ENCODE assay signal across 7 cellular contexts in genomic region chr1:1892079-1892762, GRCh38. TPM values are rescaled to one million over a fixed set of nuclear protein-coding genes. Genes with fewer than 3 reads are reported as not detected.
A peak's percentile ranks its signal among the peaks of the same experiment; 100 is the strongest.
DNase-seq lines count a peak whose midpoint lies in the region; ATAC-seq and TF ChIP-seq lines count a peak whose summit lies in the region.

No MANE protein-coding gene starts in this region.

- H3K14ac ChIP-seq in IMR-90 (replicated peaks; ENCODE audit: low read depth, low read length), result peak overlapping the region; percentile 22

- peak overlapping the region; percentile 92 for H3K27ac ChIP-seq in IMR-90 (ENCODE audit: insufficient read depth, low read length)
- peak overlapping the region; percentile 94 to 100 (median 96) for H3K27ac ChIP-seq in stomach

- H3K4me3 ChIP-seq in IMR-90 (ENCODE audit: insufficient read depth, low read depth, low read length) (peak overlapping the region; percentile 92), iPS-15b (ENCODE audit: low read depth, low read length) (peak overlapping the region; percentile 56), stomach (peak overlapping the region; percentile 77 to 94 (median 86))

- no peak overlapping the region for H2BK15ac ChIP-seq in IMR-90 (ENCODE audit: low read depth, low read length)

- peak overlapping the region; percentile 91 for H2AK9ac ChIP-seq in IMR-90 (replicated peaks; ENCODE audit: low read depth, low read length, poor library complexity)

- POLR2A ChIA-PET in IMR-90 (lab: Charles Lee; ENCODE audit: unreplicated experiment), result interaction anchor here (0.6 kb wide), 1 partner anchor 13 kb away, joined by 4 read pairs; no protein-coding TSS in a partner anchor

- H3K27me3 ChIP-seq in IMR-90 (ENCODE audit: control insufficient read depth, insufficient read depth, low read length), result no peaks in the 10 kb centered on the region
- H3K27me3 ChIP-seq in iPS-15b (ENCODE audit: control insufficient read depth, insufficient read depth, low read length), result no peaks in the 10 kb centered on the region
- H3K27me3 ChIP-seq in stomach, result peaks cover 0 to 23% (median 4%) of the 10 kb centered on the region in 3 donors

- peak overlapping the region; percentile 87 for H4K91ac ChIP-seq in IMR-90 (ENCODE audit: insufficient read depth, low read depth, low read length)

- no peak for ATAC-seq in IMR-90 (ENCODE audit: low read depth)

- CTCF ChIA-PET in IMR-90 (lab: Yijun Ruan, JAX), result interaction anchor here (1.6 kb wide), 1 partner anchor 14 kb away, joined by 6 read pairs; no protein-coding TSS in a partner anchor
- CTCF ChIA-PET in activated naive CD4-positive, alpha-beta T cell treated with anti-CD3 and anti-CD28 coated beads, Interleukin-2, amount 10 ng/mL, durations not matched to agents 7 days and 5 days (lab: Charles Lee), result interaction anchor here (0.7 kb wide), 1 partner anchor 17 kb away, joined by 3 read pairs; no protein-coding TSS in a partner anchor

- H4K8ac ChIP-seq in IMR-90 (ENCODE audit: low read depth in 2 of 2, low read length in 2 of 2), result peak overlapping the region; percentile 70 to 96

- no peak overlapping the region for H2BK120ac ChIP-seq in IMR-90 (ENCODE audit: low read depth, low read length)

- H3K9me3 Mint-ChIP-seq in activated naive CD4-positive, alpha-beta T cell treated with anti-CD3 and anti-CD28 coated beads, Interleukin-2, amount 10 ng/mL, durations not matched to agents 7 days and 5 days, result no peaks in the 10 kb centered on the region

- peaks cover 51% of the 10 kb centered on the region for H3K4me1 Mint-ChIP-seq in activated naive CD4-positive, alpha-beta T cell treated with anti-CD3 and anti-CD28 coated beads, Interleukin-2, amount 10 ng/mL, durations not matched to agents 7 days and 5 days

- TF ChIP-seq CTCF in IMR-90 (conservative IDR thresholded peaks at IDR 0.05; ENCODE audit: low read depth, low read length), result no peak
- no peak for TF ChIP-seq CTCF in stomach (IDR thresholded peaks at IDR 0.05)

- peak overlapping the region; percentile 98 for H3K4me2 ChIP-seq in IMR-90 (ENCODE audit: low read depth, low read length)

- no peaks in the 10 kb centered on the region for H3K9me3 ChIP-seq in IMR-90 (ENCODE audit: control insufficient read depth, insufficient read depth, low read length)
- H3K9me3 ChIP-seq in iPS-15b (ENCODE audit: control insufficient read depth, insufficient read depth, low read length), result no peaks in the 10 kb centered on the region
- H3K9me3 ChIP-seq in stomach, result no peaks in the 10 kb centered on the region

- peak overlapping the region; percentile 68; the same call in 1 of the 2 replicates for H3K23ac ChIP-seq in IMR-90 (ENCODE audit: low read depth, low read length)

- no TSS peak for BruUV-seq in IMR-90 (replicated peaks; lab: Mats Ljungman, UMichigan)

- H4K5ac ChIP-seq in IMR-90 (ENCODE audit: low read depth, low read length), result peak overlapping the region; percentile 69

- peak overlapping the region; percentile 24; the same call in 1 of the 2 replicates for H3K18ac ChIP-seq in IMR-90 (ENCODE audit: low read depth, low read length)

- H2AFZ ChIP-seq in IMR-90 (replicated peaks; ENCODE audit: low read length, poor library complexity), result peak overlapping the region; percentile 95

- H3K27me3 Mint-ChIP-seq in activated naive CD4-positive, alpha-beta T cell treated with anti-CD3 and anti-CD28 coated beads, Interleukin-2, amount 10 ng/mL, durations not matched to agents 7 days and 5 days, result peaks cover 37% of the 10 kb centered on the region

- in situ Hi-C loops in IMR-90 (cut with MboI; ENCODE audit: low sequenced_read_pairs), result no loop called here
- in situ Hi-C loops in G401 (cut with HindIII; ENCODE audit: low sequenced_read_pairs), result no loop called here

- peaks cover 13 to 21% of the 10 kb centered on the region in 2 experiments for H3K79me1 ChIP-seq in IMR-90 (ENCODE audit: low read depth in 1 of 2, low read length in 2 of 2)

- peaks cover 28% of the 10 kb centered on the region for H4K20me1 ChIP-seq in IMR-90 (ENCODE audit: insufficient read depth, low read length)

- no peak for TF ChIP-seq RAD21 in IMR-90 (IDR thresholded peaks at IDR 0.05; ENCODE audit: low read length)

- H2BK20ac ChIP-seq in IMR-90 (ENCODE audit: low read depth, low read length), result no peak overlapping the region

- peak overlapping the region; percentile 81 for H3K4me3 Mint-ChIP-seq in activated naive CD4-positive, alpha-beta T cell treated with anti-CD3 and anti-CD28 coated beads, Interleukin-2, amount 10 ng/mL, durations not matched to agents 7 days and 5 days

- peak overlapping the region; percentile 80 for H2BK5ac ChIP-seq in IMR-90 (ENCODE audit: low read depth, low read length, poor library complexity, severe bottlenecking)

- no peak for TF ChIP-seq EP300 in stomach (IDR thresholded peaks at IDR 0.05)

- peaks cover 2% of the 10 kb centered on the region; the same call in 1 of the 2 replicates for H3K9me1 ChIP-seq in IMR-90 (ENCODE audit: insufficient read depth, low read length)

- no peak overlapping the region for H3K56ac ChIP-seq in IMR-90 (ENCODE audit: extremely low read depth, insufficient read depth, low read length)

- peak overlapping the region; percentile 89 for H3K9ac ChIP-seq in IMR-90 (ENCODE audit: low read depth, low read length)
- peak overlapping the region; percentile 24 for H3K9ac ChIP-seq in iPS-15b (ENCODE audit: low read depth, low read length)

- no peak for TF ChIP-seq POLR2A in IMR-90 (IDR thresholded peaks at IDR 0.05; ENCODE audit: low read depth, low read length)
- TF ChIP-seq POLR2A in stomach (IDR thresholded peaks at IDR 0.05), result no peak

- peaks cover 19% of the 10 kb centered on the region for H3K36me3 Mint-ChIP-seq in activated naive CD4-positive, alpha-beta T cell treated with anti-CD3 and anti-CD28 coated beads, Interleukin-2, amount 10 ng/mL, durations not matched to agents 7 days and 5 days

- DNase-seq in IMR-90 (no peak), stomach (no peak), COLO829 (ENCODE audit: low spot score) (no peak), G401 (ENCODE audit: low spot score) (no peak), NCI-H345 (lab: John Stamatoyannopoulos, UW) (no peak)
- DNase-seq in activated naive CD4-positive, alpha-beta T cell treated with anti-CD3 and anti-CD28 coated beads, Interleukin-2, amount 10 ng/mL, durations not matched to agents 7 days and 5 days, result no peak

- peak overlapping the region; percentile 92 for H3K27ac Mint-ChIP-seq in activated naive CD4-positive, alpha-beta T cell treated with anti-CD3 and anti-CD28 coated beads, Interleukin-2, amount 10 ng/mL, durations not matched to agents 7 days and 5 days

- peak overlapping the region; percentile 95 for H3K4ac ChIP-seq in IMR-90 (ENCODE audit: low read depth, low read length)

- intact Hi-C loops in IMR-90 (cut with micrococcal nuclease), result no loop called here
- intact Hi-C loops in stomach (cut with DNase I; ENCODE audit: low total_unique reads), result no loop called here

- H2AK5ac ChIP-seq in IMR-90 (ENCODE audit: low read depth, low read length), result peak overlapping the region; percentile 86

- dilution Hi-C loops in IMR-90 (cut with HindIII; ENCODE audit: low sequenced_read_pairs, unreplicated experiment), result no loop called here

- H3K4me1 ChIP-seq in IMR-90 (ENCODE audit: control insufficient read depth, insufficient read depth, low read length) (peaks cover 11% of the 10 kb centered on the region), iPS-15b (ENCODE audit: control insufficient read depth, insufficient read depth, low read length) (peaks cover 7% of the 10 kb centered on the region), stomach (peaks cover 29 to 82% (median 74%) of the 10 kb centered on the region in 4 donors)

- no peaks in the 10 kb centered on the region for H3K36me3 ChIP-seq in IMR-90 (ENCODE audit: control insufficient read depth, insufficient read depth, low read length)
- H3K36me3 ChIP-seq in iPS-15b (ENCODE audit: control insufficient read depth, insufficient read depth, low read length), result no peaks in the 10 kb centered on the region
- H3K36me3 ChIP-seq in stomach, result no peaks in the 10 kb centered on the region

- WGBS in IMR-90 (ENCODE audit: extremely low coverage in 2 of 2, insufficient read length in 1 of 2), 2 experiments, result 73% methylated on average over 6 of the region's 21 CpGs; no CpG with 5 or more reads in 1 of the 2 experiments
- WGBS in stomach, 5 donors, result 21 to 48% (median 29%) methylated on average over 21 of the region's 21 CpGs

TF ChIP-seq in IMR-90, 13 proteins besides CTCF, POLR2A, EP300 and RAD21 (continues in another document):
- TF ChIP-seq CHD1 (IDR thresholded peaks at IDR 0.05; ENCODE audit: low read depth, low read length), result no peak
- no peak for TF ChIP-seq NFE2L2 (IDR thresholded peaks at IDR 0.05; ENCODE audit: low read depth, low read length)
- no peak for TF ChIP-seq FOS (IDR thresholded peaks at IDR 0.05; ENCODE audit: low read depth, low read length)
- TF ChIP-seq CEBPB (IDR thresholded peaks at IDR 0.05; ENCODE audit: low read depth, low read length), result no peak

RNA-seq across cellular contexts. Expression of gene GNB1, which starts 1.3 kb away (rescaled TPM):
- total RNA-seq in IMR-90 (2012; rRNA removed) (73.5 and 74.7 TPM in 2 replicates), stomach (100 to 1,000 TPM in 4 of 5 donors, 10 to 100 TPM in 1; 49.6 to 195 (median 124) TPM)
- polyA plus RNA-seq in IMR-90 (2012; rRNA removed) (366 and 371 TPM in 2 replicates), stomach (100 to 1,000 TPM in 2 of 3 donors, 10 to 100 TPM in 1; 66.2 to 146 (median 126) TPM)
- polyA plus RNA-seq in IMR-90 (2012; cell fraction: cytosol; rRNA removed), result 219 and 373 TPM in 2 replicates
- polyA plus RNA-seq in IMR-90 (2012; cell fraction: nucleus; rRNA removed; ENCODE audit: low replicate concordance), result 315 and 343 TPM in 2 replicates
- 306 and 351 TPM in 2 replicates for total RNA-seq in G401 (2014; rRNA removed; shearing (Covaris generic))

RNA-seq across cellular contexts. Expression of gene CALML6, which starts 22.8 kb away (rescaled TPM):
- not detected in 2 replicates for total RNA-seq in IMR-90 (2012; rRNA removed)
- polyA plus RNA-seq in IMR-90 (2012; rRNA removed), result 0.52 and 0.91 TPM in 2 replicates
- polyA plus RNA-seq in IMR-90 (2012; cell fraction: cytosol; rRNA removed), result not detected in 2 replicates
- 10.0 and 15.0 TPM in 2 replicates for polyA plus RNA-seq in IMR-90 (2012; cell fraction: nucleus; rRNA removed; ENCODE audit: low replicate concordance)
- total RNA-seq in stomach, result not detected
- polyA plus RNA-seq in stomach, result 1 to 10 TPM; 1.4 to 5.7 (median 2.6) TPM
- total RNA-seq in G401 (2014; rRNA removed; shearing (Covaris generic)), result not detected in 2 replicates

RNA-seq across cellular contexts. Expression of gene TMEM52, which starts 26.9 kb away (rescaled TPM):
- total RNA-seq in IMR-90 (2012; rRNA removed) (0.28 and 0.54 TPM in 2 replicates), stomach (1 to 10 TPM in 1 of 5 donors, not detected in 4; 9.8 TPM)
- polyA plus RNA-seq in IMR-90 (2012; rRNA removed) (1.3 and 1.9 TPM in 2 replicates), stomach (10 to 100 TPM in 1 of 3 donors, 1 to 10 TPM in 2; 5.0 to 10.4 (median 6.2) TPM)
- 1.8 and 2.1 TPM in 2 replicates for polyA plus RNA-seq in IMR-90 (2012; cell fraction: cytosol; rRNA removed)
- 2.5 and 5.0 TPM in 2 replicates for polyA plus RNA-seq in IMR-90 (2012; cell fraction: nucleus; rRNA removed; ENCODE audit: low replicate concordance)
- 5.3 and 13.7 TPM in 2 replicates for total RNA-seq in G401 (2014; rRNA removed; shearing (Covaris generic))
